Comparison of ENCODE assay signal across 14 cellular contexts in genomic region chr5:127410906-127411780, GRCh38.
DNase-seq lines count a peak whose midpoint lies in the region; ATAC-seq and TF ChIP-seq lines count a peak whose summit lies in the region.
"Had no signal": no experiment of that assay in that cellular context is flagged by ENCODE, and none has a peak within 500 bp of the region (broad histone marks: within the 10 kb centered on the region; RNA-seq: fewer than 3 reads in every experiment).

No MANE protein-coding gene starts in this region.

- H3K4me1 ChIP-seq in ACC112 (ENCODE audit: control insufficient read depth, insufficient read depth, low read length, unreplicated experiment): peaks cover 11% of the 10 kb centered on the region
- H3K4me1 ChIP-seq: HAP-1 had no signal

- H2AFZ ChIP-seq in ACC112 (ENCODE audit: low read length, unreplicated experiment): peak overlapping the region; percentile 98

- no peak overlapping the region for H3K4me3 ChIP-seq in ACC112 (ENCODE audit: low read depth, low read length)
- H3K4me3 ChIP-seq: HAP-1 had no signal

- peaks cover 10% of the 10 kb centered on the region for H3K4me1 Mint-ChIP-seq in progenitor cell of endocrine pancreas (ENCODE audit: low read depth)

- H3K27me3 Mint-ChIP-seq in progenitor cell of endocrine pancreas: no peaks in the 10 kb centered on the region

- no peak for TF ChIP-seq CTCF in progenitor cell of endocrine pancreas (IDR thresholded peaks at IDR 0.05; ENCODE audit: unreplicated experiment)

- in situ Hi-C loops in KBM-7 (cut with MboI; ENCODE audit: low pct_unique_long_range_greater_than_20kb, low sequenced_read_pairs): no loop called here

- no peaks in the 10 kb centered on the region for H3K36me3 ChIP-seq in ACC112 (ENCODE audit: insufficient read depth, low read length)
- H3K36me3 ChIP-seq: HAP-1 had no signal

- DNase-seq in KBM-7: peak; percentile 63
- DNase-seq in progenitor cell of endocrine pancreas (ENCODE audit: low spot score, unreplicated experiment): no peak
- no peak for DNase-seq in NCI-H2171 (lab: John Stamatoyannopoulos, UW)
- DNase-seq in SW 1271 (lab: John Stamatoyannopoulos, UW): no peak
- DNase-seq: ACHN, EL, NCI-H69, T-helper 1 cell had no signal

- ATAC-seq in GM19043 (IDR thresholded peaks at IDR 0.05; ENCODE audit: low read depth, unreplicated experiment) (peak; percentile 75), HG02798 (IDR thresholded peaks at IDR 0.05; ENCODE audit: poor library complexity, unreplicated experiment) (peak; percentile 69), HG03520 (IDR thresholded peaks at IDR 0.05; ENCODE audit: unreplicated experiment) (no peak)

- peaks cover 2% of the 10 kb centered on the region for H3K36me3 Mint-ChIP-seq in progenitor cell of endocrine pancreas (ENCODE audit: insufficient read depth)

- H3K27me3 ChIP-seq in ACC112 (ENCODE audit: insufficient read depth, low read length): no peaks in the 10 kb centered on the region

- no peaks in the 10 kb centered on the region for H3K9me3 Mint-ChIP-seq in progenitor cell of endocrine pancreas (ENCODE audit: low read depth)

- H3K27ac Mint-ChIP-seq in progenitor cell of endocrine pancreas: no peak overlapping the region

- no peaks in the 10 kb centered on the region for H3K79me2 ChIP-seq in ACC112 (ENCODE audit: control insufficient read depth, insufficient read depth, low read length, unreplicated experiment)

- H3K4me3 Mint-ChIP-seq in progenitor cell of endocrine pancreas (ENCODE audit: low read depth): no peak overlapping the region

- no peak overlapping the region for H3K27ac ChIP-seq in ACC112 (ENCODE audit: low read depth, low read length)
- H3K27ac ChIP-seq: KMS-11 had no signal
